31 cellular contexts compared by ENCODE assay signal in the genomic region with DNA sequence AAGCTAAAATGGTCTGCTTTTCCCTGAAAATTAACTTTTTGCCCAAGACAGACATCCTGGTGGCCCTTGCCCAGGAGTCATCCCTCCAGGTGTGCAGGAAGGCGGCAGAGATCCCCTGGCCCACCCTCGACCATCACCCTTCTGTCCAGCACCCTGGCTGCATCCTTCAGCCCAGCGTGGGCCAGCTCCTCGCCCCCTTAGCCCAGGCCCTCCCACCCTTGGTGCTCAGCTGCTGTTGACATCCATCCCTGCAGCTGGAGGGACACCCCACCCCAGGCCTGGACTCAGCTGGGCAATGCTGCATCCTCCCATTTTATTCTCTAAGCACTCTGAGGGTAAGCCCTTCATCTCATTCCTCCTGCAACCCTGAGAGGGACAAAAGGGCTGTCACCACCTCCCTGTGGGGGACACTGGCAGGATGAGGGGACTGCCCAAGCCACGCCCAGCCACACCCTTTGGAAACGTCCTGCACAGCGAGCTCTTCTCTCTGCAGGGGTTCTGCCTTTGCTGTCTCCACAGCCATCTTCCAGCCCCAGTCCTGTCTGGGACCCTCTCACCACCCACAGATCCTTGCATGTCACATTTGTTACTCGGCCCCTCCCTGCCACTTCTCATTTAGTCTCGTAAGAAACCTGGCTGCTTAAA. TPM values are rescaled to one million over a fixed set of nuclear protein-coding genes. Genes with fewer than 3 reads are reported as not detected.
"Had no signal": no experiment of that assay in that cellular context is flagged by ENCODE, and none has a peak within 500 bp of the region (broad histone marks: within the 10 kb centered on the region; RNA-seq: fewer than 3 reads in every experiment).

No MANE protein-coding gene starts in this region.

- H3K4me3 ChIP-seq: adrenal gland, ascending aorta, hepatocyte, left lung, lung, pancreas, psoas muscle, tibial artery had no signal

- H3K27ac ChIP-seq: adrenal gland, ascending aorta, brain microvascular endothelial cell, foreskin keratinocyte, hepatocyte, left lung, pancreas, psoas muscle, tibial artery, VCaP had no signal

- H3K27ac Mint-ChIP-seq: activated naive CD8-positive, alpha-beta T cell; activated T-cell treated with anti-CD3 and anti-CD28 coated beads, Interleukin-2, amount 50 U/mL, for 24 hours; activated T-helper 17 cell treated with anti-CD3 and anti-CD28 coated beads, Interleukin-2, amount 50 U/mL, for 72 hours; T-helper 2 cell treated with Interferon-gamma antibody and Interleukin-4, amounts not matched to agents 5 μg/mL and 100 μg/mL, for 36 hours had no signal

- DNase-seq: activated CD4-positive, alpha-beta T cell treated with anti-CD3 and anti-CD28 coated beads for 1 hour; activated CD4-positive, alpha-beta T cell treated with anti-CD3 and anti-CD28 coated beads, Interleukin-2, amount 50 U/mL, for 4 hours; activated CD8-positive, alpha-beta memory T cell treated with anti-CD3 and anti-CD28 coated beads, Interleukin-2, amount 50 U/mL, for 4 hours; activated naive CD4-positive, alpha-beta T cell; activated T-cell treated with anti-CD3 and anti-CD28 coated beads, Interleukin-2, amount 50 U/mL, for 24 hours; adrenal gland; brain microvascular endothelial cell; caudate nucleus; dermis blood vessel endothelial cell; effector CD8-positive, alpha-beta T cell; foreskin keratinocyte; kidney glomerular epithelial cell; naive thymus-derived CD8-positive, alpha-beta T cell; pancreas; psoas muscle; right cardiac atrium; stimulated activated CD4-positive, alpha-beta T cell treated with anti-CD3 and anti-CD28 coated beads, Interleukin-12 subunit alpha, Interleukin-12 subunit beta, amount 100 ng/mL, for 4 hours; stimulated activated CD4-positive, alpha-beta T cell treated with anti-CD3 and anti-CD28 coated beads, Interleukin-4, amount 100 ng/mL, for 4 hours; stimulated activated naive CD8-positive, alpha-beta T cell treated with anti-CD3 and anti-CD28 coated beads, Interleukin-15, amount 100 ng/mL, for 72 hours; tibial artery had no signal

- H3K27me3 ChIP-seq: ascending aorta had no signal

- H3K9me3 ChIP-seq: adrenal gland, ascending aorta, left lung, pancreas, psoas muscle, tibial artery had no signal

- H3K4me2 ChIP-seq: hepatocyte had no signal

- FAIRE-seq: pancreas had no signal

- H3K36me3 ChIP-seq: adrenal gland, ascending aorta, brain microvascular endothelial cell, left lung, pancreas, tibial artery had no signal

- H3K9me3 Mint-ChIP-seq: activated T-cell treated with anti-CD3 and anti-CD28 coated beads, Interleukin-2, amount 50 U/mL, for 24 hours; T-helper 2 cell treated with Interferon-gamma antibody and Interleukin-4, amounts not matched to agents 5 μg/mL and 100 μg/mL, for 36 hours had no signal

- H3K79me2 ChIP-seq: hepatocyte had no signal

- ATAC-seq: activated T-helper 17 cell treated with anti-CD3 and anti-CD28 coated beads, Interleukin-2, amount 50 U/mL, for 72 hours; foreskin keratinocyte; left lung; pancreas; psoas muscle; right cardiac atrium had no signal

- H3K36me3 Mint-ChIP-seq: activated naive CD8-positive, alpha-beta T cell; naive thymus-derived CD8-positive, alpha-beta T cell had no signal

- H3K4me3 Mint-ChIP-seq: activated naive CD8-positive, alpha-beta T cell; activated T-cell treated with anti-CD3 and anti-CD28 coated beads, Interleukin-2, amount 50 U/mL, for 24 hours; stimulated activated naive CD8-positive, alpha-beta T cell treated with anti-CD3 and anti-CD28 coated beads, Interleukin-15, amount 100 ng/mL, for 72 hours; T-helper 2 cell treated with Interferon-gamma antibody and Interleukin-4, amounts not matched to agents 5 μg/mL and 100 μg/mL, for 36 hours had no signal

- H2AFZ ChIP-seq: hepatocyte had no signal

- H3K4me1 ChIP-seq: adrenal gland, ascending aorta, foreskin keratinocyte, pancreas, psoas muscle had no signal

RNA-seq across cellular contexts. Expression of a gene that starts 30.7 kb away (rescaled TPM):
- total RNA-seq: activated T-helper 17 cell treated with anti-CD3 and anti-CD28 coated beads, Interleukin-2, amount 50 U/mL, for 72 hours; ascending aorta; dermis blood vessel endothelial cell; foreskin keratinocyte; glomerular endothelial cell; hepatocyte; left lung; naive thymus-derived CD8-positive, alpha-beta T cell; pancreas; ureter had no signal
- polyA plus RNA-seq: foreskin keratinocyte; naive thymus-derived CD8-positive, alpha-beta T cell; pancreas had no signal

RNA-seq across cellular contexts. Expression of a gene that starts 57.8 kb away (rescaled TPM):
- total RNA-seq: activated T-helper 17 cell treated with anti-CD3 and anti-CD28 coated beads, Interleukin-2, amount 50 U/mL, for 72 hours; adrenal gland; ascending aorta; dermis blood vessel endothelial cell; foreskin keratinocyte; glomerular endothelial cell; hepatocyte; left lung; lung; naive thymus-derived CD8-positive, alpha-beta T cell; pancreas; psoas muscle; right cardiac atrium; ureter had no signal
- polyA plus RNA-seq: adrenal gland; esophagus; foreskin keratinocyte; hepatocyte; lung; naive thymus-derived CD8-positive, alpha-beta T cell; pancreas; psoas muscle; right cardiac atrium had no signal
